ENCODE assay signal across 19 cellular contexts in genomic region chr14:48936881-48937280, GRCh38.
A peak's percentile ranks its signal among the peaks of the same experiment; 100 is the strongest.
DNase-seq lines count a peak whose midpoint lies in the region; TF ChIP-seq lines count a peak whose summit lies in the region.
"Had no signal": no experiment of that assay in that cellular context is flagged by ENCODE, and none has a peak within 500 bp of the region (broad histone marks: within the 10 kb centered on the region; RNA-seq: fewer than 3 reads in every experiment).

No MANE protein-coding gene starts in this region.

- no peaks in the 10 kb centered on the region for H4K20me1 ChIP-seq in Karpas-422 (ENCODE audit: insufficient read depth, low read depth, low read length)
- H4K20me1 ChIP-seq in neural progenitor cell (ENCODE audit: low read depth), result no peaks in the 10 kb centered on the region

- H3K4me3 ChIP-seq in Karpas-422 (ENCODE audit: low read length), result peak overlapping the region; percentile 38
- no peak overlapping the region for H3K4me3 ChIP-seq in neural progenitor cell
- no peak overlapping the region for H3K4me3 ChIP-seq in uterus
- H3K4me3 ChIP-seq: MG63 had no signal

- H3K79me2 ChIP-seq in Karpas-422 (ENCODE audit: low read length) (no peaks in the 10 kb centered on the region), neural progenitor cell (ENCODE audit: low read depth) (no peaks in the 10 kb centered on the region)

- H3K9me3 ChIP-seq in Karpas-422 (ENCODE audit: low read length) (peaks cover 4% of the 10 kb centered on the region; the same call in 1 of the 2 replicates), neural progenitor cell (ENCODE audit: low read depth) (no peaks in the 10 kb centered on the region), uterus (no peaks in the 10 kb centered on the region)
- H3K9me3 ChIP-seq: MG63 had no signal

- TF ChIP-seq POLR2A in uterus (IDR thresholded peaks at IDR 0.05), result no peak

- H3F3A ChIP-seq in neural progenitor cell (ENCODE audit: low read depth), result peaks cover 7% of the 10 kb centered on the region

- no peaks in the 10 kb centered on the region for H3K9me2 ChIP-seq in Karpas-422 (replicated peaks; ENCODE audit: insufficient read depth, low read length)

- no peak overlapping the region for H3K27ac Mint-ChIP-seq in neural progenitor cell
- H3K27ac Mint-ChIP-seq: CD4-positive, CD25-positive, alpha-beta regulatory T cell; HFFc6 had no signal

- H3K4me2 ChIP-seq in Karpas-422 (ENCODE audit: low read depth, low read length, poor library complexity, severe bottlenecking) (peak overlapping the region; percentile 53), neural progenitor cell (no peak overlapping the region)

- H3K9me3 Mint-ChIP-seq in neural progenitor cell, result peaks cover 2% of the 10 kb centered on the region

- H3K36me3 ChIP-seq in Karpas-422 (ENCODE audit: insufficient read depth, low read length) (no peaks in the 10 kb centered on the region), neural progenitor cell (no peaks in the 10 kb centered on the region), uterus (no peaks in the 10 kb centered on the region)
- H3K36me3 ChIP-seq: MG63 had no signal

- H3K4me3 Mint-ChIP-seq in neural progenitor cell, result no peak overlapping the region
- H3K4me3 Mint-ChIP-seq: CD4-positive, CD25-positive, alpha-beta regulatory T cell; HFFc6 had no signal

- peak; percentile 17 for DNase-seq in A172 (ENCODE audit: low spot score)
- DNase-seq in Karpas-422, result peak; percentile 72
- DNase-seq in astrocyte of the hippocampus (ENCODE audit: low read depth, low spot score), result peak; percentile 36
- no peak for DNase-seq in neural progenitor cell (ENCODE audit: low spot score)
- no peak for DNase-seq in uterus
- no peak for DNase-seq in activated naive CD4-positive, alpha-beta T cell treated with anti-CD3 and anti-CD28 coated beads, Interleukin-2, amount 50 U/mL, for 16 hours
- no peak for DNase-seq in CD1c-positive myeloid dendritic cell (ENCODE audit: extremely low spot score)
- DNase-seq in medulla oblongata (ENCODE audit: extremely low spot score), result no peak
- DNase-seq: Calu3; CD4-positive, CD25-positive, alpha-beta regulatory T cell; DMS79; GOT3; HFFc6; KG1; NCI-H1092 treated with DMSO at 0.1 percent for 48 hours; NCI-H1694 treated with DMSO at 0.1 percent for 48 hours; NCI-H345; NCI-H774 had no signal

- H3K4me1 ChIP-seq in Karpas-422 (ENCODE audit: low read length) (peaks cover 41% of the 10 kb centered on the region), neural progenitor cell (peaks cover 8% of the 10 kb centered on the region), uterus (no peaks in the 10 kb centered on the region)

- H3K27me3 Mint-ChIP-seq in neural progenitor cell (ENCODE audit: insufficient read depth, low read depth), result peaks cover 2% of the 10 kb centered on the region
- H3K27me3 Mint-ChIP-seq: CD4-positive, CD25-positive, alpha-beta regulatory T cell had no signal

- TF ChIP-seq CTCF in neural progenitor cell (IDR thresholded peaks at IDR 0.05), result no peak
- no peak for TF ChIP-seq CTCF in uterus (IDR thresholded peaks at IDR 0.05)

- H3K4me1 Mint-ChIP-seq in neural progenitor cell, result peaks cover 17% of the 10 kb centered on the region
- H3K4me1 Mint-ChIP-seq: CD4-positive, CD25-positive, alpha-beta regulatory T cell had no signal

- no peaks in the 10 kb centered on the region for H3K36me3 Mint-ChIP-seq in neural progenitor cell
- H3K36me3 Mint-ChIP-seq: CD4-positive, CD25-positive, alpha-beta regulatory T cell had no signal

- H2AFZ ChIP-seq in Karpas-422 (ENCODE audit: low read length) (peak overlapping the region; percentile 47), neural progenitor cell (replicated peaks) (no peak overlapping the region)

- no peaks in the 10 kb centered on the region for H3K27me3 ChIP-seq in Karpas-422 (ENCODE audit: low read length)
- no peaks in the 10 kb centered on the region for H3K27me3 ChIP-seq in neural progenitor cell
- H3K27me3 ChIP-seq in uterus, result no peaks in the 10 kb centered on the region
- H3K27me3 ChIP-seq: MG63 had no signal

- peak overlapping the region; percentile 23; the same call in 1 of the 2 replicates for H3K9ac ChIP-seq in Karpas-422 (ENCODE audit: low read length)
- no peak overlapping the region for H3K9ac ChIP-seq in neural progenitor cell

- intact Hi-C loops in uterus (cut with DNase I; ENCODE audit: low total_unique reads), result no loop called here

- H3K27ac ChIP-seq in Karpas-422 (ENCODE audit: low read length) (peak overlapping the region; percentile 86), neural progenitor cell (peak overlapping the region; percentile 15), uterus (no peak overlapping the region)

Comparison
In these comparisons a context has a peak if more than half of its experiments do, and no peak if none do; other contexts are left out.
1. DNase-seq: peak in A172 (single experiment), Karpas-422 (single experiment) and astrocyte of the hippocampus (single experiment); none in neural progenitor cell (single experiment), uterus (0 of 2), activated naive CD4-positive, alpha-beta T cell treated with anti-CD3 and anti-CD28 coated beads, Interleukin-2, amount 50 U/mL, for 16 hours (single experiment), CD1c-positive myeloid dendritic cell (single experiment) and medulla oblongata (single experiment).
2. H3K27ac ChIP-seq: peak in Karpas-422 (single experiment) and neural progenitor cell (single experiment); none in uterus (0 of 2).